18 cellular contexts compared by ENCODE assay signal in the genomic region with DNA sequence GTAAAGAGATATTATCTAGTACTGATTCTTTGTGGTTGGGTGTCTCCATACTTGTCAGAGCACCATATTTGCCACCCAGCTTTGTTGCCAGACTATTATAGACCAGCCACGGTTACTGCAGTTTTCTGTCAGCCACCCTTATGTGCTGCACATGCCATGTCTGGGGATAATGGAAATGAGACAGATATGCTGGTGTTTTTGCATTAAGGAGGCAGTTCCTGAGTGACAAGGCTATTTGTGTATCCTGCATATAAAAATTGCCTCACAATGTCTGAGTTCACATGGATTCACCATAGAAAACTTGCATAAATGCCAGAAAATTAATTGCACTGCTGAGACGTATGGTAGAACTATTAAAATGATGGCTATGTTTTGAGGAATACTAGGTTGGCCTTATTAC. TPM values are rescaled to one million over a fixed set of nuclear protein-coding genes. Genes with fewer than 3 reads are reported as not detected.
DNase-seq lines count a peak whose midpoint lies in the region; ATAC-seq and TF ChIP-seq lines count a peak whose summit lies in the region.
"Had no signal": no experiment of that assay in that cellular context is flagged by ENCODE, and none has a peak within 500 bp of the region (broad histone marks: within the 10 kb centered on the region; RNA-seq: fewer than 3 reads in every experiment).

No MANE protein-coding gene starts in this region.

- no peak overlapping the region for H3K27ac ChIP-seq in SK-N-MC

- DNase-seq in HEK293T (ENCODE audit: extremely low spot score) (peak; percentile 23), SK-N-MC (ENCODE audit: low read depth, low spot score) (peak; percentile 66), cerebellum (ENCODE audit: low spot score) (peak; percentile 12), NCI-H446 (lab: John Stamatoyannopoulos, UW) (no peak), NCI-H1092 (lab: John Stamatoyannopoulos, UW) (no peak)
- DNase-seq in effector CD8-positive, alpha-beta T cell (lab: John Stamatoyannopoulos, UW), result no peak
- DNase-seq: C1 segment of cervical spinal cord; Calu3; CD4-positive, alpha-beta memory T cell; COR-L47; DMS53; DMS79 treated with DMSO at 0.1 percent for 48 hours; H9 had no signal

- no peaks in the 10 kb centered on the region for H3K9me3 ChIP-seq in SK-N-MC (ENCODE audit: low read depth, low read length)

- peak overlapping the region; percentile 26; the same call in 1 of the 2 replicates for H3K4me3 ChIP-seq in SK-N-MC
- H3K4me3 ChIP-seq: GM23338 had no signal

- POLR2A ChIA-PET in HEK293T (lab: Yijun Ruan, JAX), result no interaction called here

- H3K9ac ChIP-seq in SK-N-MC (ENCODE audit: insufficient read length), result no peak overlapping the region

- CTCF ChIA-PET in HEK293T (lab: Yijun Ruan, JAX), result no interaction called here

- ATAC-seq in GM18502 (IDR thresholded peaks at IDR 0.05; ENCODE audit: poor library complexity, unreplicated experiment), result no peak
- ATAC-seq: GM23338, HCT116 had no signal

- no peaks in the 10 kb centered on the region for H3K36me3 ChIP-seq in SK-N-MC (ENCODE audit: insufficient read depth, low read length)

TF ChIP-seq in HEK293T, 16 proteins besides CTCF, POLR2A, EP300 and RAD21:
- TF ChIP-seq L3MBTL2 (conservative IDR thresholded peaks at IDR 0.05), result no peak
- TF ChIP-seq BHLHE40 (IDR thresholded peaks at IDR 0.05; ENCODE audit: borderline replicate concordance), result no peak
- TF ChIP-seq ELF4 (IDR thresholded peaks at IDR 0.05), result no peak
- TF ChIP-seq SUZ12 (IDR thresholded peaks at IDR 0.05), result no peak
- TF ChIP-seq, protein P1, sequence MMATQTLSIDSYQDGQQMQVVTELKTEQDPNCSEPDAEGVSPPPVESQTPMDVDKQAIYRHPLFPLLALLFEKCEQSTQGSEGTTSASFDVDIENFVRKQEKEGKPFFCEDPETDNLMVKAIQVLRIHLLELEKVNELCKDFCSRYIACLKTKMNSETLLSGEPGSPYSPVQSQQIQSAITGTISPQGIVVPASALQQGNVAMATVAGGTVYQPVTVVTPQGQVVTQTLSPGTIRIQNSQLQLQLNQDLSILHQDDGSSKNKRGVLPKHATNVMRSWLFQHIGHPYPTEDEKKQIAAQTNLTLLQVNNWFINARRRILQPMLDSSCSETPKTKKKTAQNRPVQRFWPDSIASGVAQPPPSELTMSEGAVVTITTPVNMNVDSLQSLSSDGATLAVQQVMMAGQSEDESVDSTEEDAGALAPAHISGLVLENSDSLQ (IDR thresholded peaks at IDR 0.05), result peak; percentile 53; the same call in 1 of the 2 replicates

RNA-seq across cellular contexts. Expression of a gene that starts 51.8 kb away (rescaled TPM):
- total RNA-seq in cerebellum, result 36.6 TPM
- total RNA-seq: A172; Calu3; CD4-positive, alpha-beta memory T cell; Daoy had no signal

Comparison
In these comparisons a context has a peak if more than half of its experiments do, and no peak if none do; other contexts are left out.
1. DNase-seq: peak in HEK293T (single experiment), SK-N-MC (single experiment) and cerebellum (single experiment); none in NCI-H446 (0 of 2), effector CD8-positive, alpha-beta T cell (single experiment) and NCI-H1092 (single experiment).